Comparison of ENCODE assay signal across 8 cellular contexts in the genomic region with DNA sequence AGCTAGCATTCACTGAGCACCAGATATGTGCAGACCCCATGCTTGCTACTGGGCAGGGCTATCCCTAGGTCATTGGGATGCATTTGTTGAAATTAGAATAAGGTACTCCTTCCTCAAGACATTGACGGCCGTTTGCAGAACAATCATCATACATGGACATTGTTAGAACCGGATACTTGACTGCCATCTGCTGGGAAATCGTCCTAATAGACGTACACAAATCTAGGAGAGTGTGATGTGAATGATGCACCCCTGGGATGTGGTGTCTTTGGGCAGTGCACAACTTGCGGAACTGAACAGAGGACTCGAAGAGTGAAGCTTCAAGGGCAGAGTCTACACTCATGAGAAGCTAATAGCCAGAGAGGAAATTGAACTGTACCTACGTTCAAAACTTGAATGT. TPM values are rescaled to one million over a fixed set of nuclear protein-coding genes. Genes with fewer than 3 reads are reported as not detected.
A peak's percentile ranks its signal among the peaks of the same experiment; 100 is the strongest.
DNase-seq lines count a peak whose midpoint lies in the region; ATAC-seq and TF ChIP-seq lines count a peak whose summit lies in the region.

No MANE protein-coding gene starts in this region.

- DNase-seq in AG04450 (ENCODE audit: low read depth, low spot score) (no peak), GM12864 (ENCODE audit: low read depth) (no peak), NCI-H69 (lab: John Stamatoyannopoulos, UW) (peak; percentile 71), cerebellum (ENCODE audit: low spot score) (peak; percentile 64), renal cortical epithelial cell (ENCODE audit: low read depth) (peak; percentile 36)
- no peak for DNase-seq in activated T-cell treated with anti-CD3 and anti-CD28 coated beads, Interleukin-2, amount 50 U/mL, for 24 hours
- DNase-seq in effector memory CD4-positive, alpha-beta T cell, result no peak

- TF ChIP-seq CTCF in AG04450 (IDR thresholded peaks at IDR 0.05; ENCODE audit: low read depth, low read length) (peak; percentile 47; the same call in 1 of the 2 replicates), GM12864 (IDR thresholded peaks at IDR 0.05; ENCODE audit: low read depth, low read length, missing control alignments) (peak; percentile 29)

- no peaks in the 10 kb centered on the region for H3K36me3 Mint-ChIP-seq in activated T-cell treated with anti-CD3 and anti-CD28 coated beads, Interleukin-2, amount 50 U/mL, for 24 hours (ENCODE audit: low read depth)

- H3K4me1 Mint-ChIP-seq in activated T-cell treated with anti-CD3 and anti-CD28 coated beads, Interleukin-2, amount 50 U/mL, for 24 hours (ENCODE audit: low read depth), result peaks cover 2% of the 10 kb centered on the region

- no peak overlapping the region for H3K27ac ChIP-seq in AG04450 (ENCODE audit: low read depth, low read length)
- no peak overlapping the region for H3K27ac ChIP-seq in effector memory CD4-positive, alpha-beta T cell (ENCODE audit: insufficient read depth, low read length, poor library complexity, severe bottlenecking)

- no peak overlapping the region for H3K4me3 Mint-ChIP-seq in activated T-cell treated with anti-CD3 and anti-CD28 coated beads, Interleukin-2, amount 50 U/mL, for 24 hours

- no peaks in the 10 kb centered on the region for H3K4me1 ChIP-seq in effector memory CD4-positive, alpha-beta T cell (ENCODE audit: control insufficient read depth, insufficient read depth, low read length, poor library complexity, severe bottlenecking)

- ATAC-seq in GM19395 (IDR thresholded peaks at IDR 0.05; ENCODE audit: unreplicated experiment), result no peak

- peaks cover 6% of the 10 kb centered on the region; the same call in 1 of the 2 replicates for H3K9me3 ChIP-seq in AG04450 (ENCODE audit: control insufficient read depth, insufficient read depth, low read length)
- H3K9me3 ChIP-seq in effector memory CD4-positive, alpha-beta T cell (ENCODE audit: control insufficient read depth, low read length), result no peaks in the 10 kb centered on the region

- no peaks in the 10 kb centered on the region for H3K9me3 Mint-ChIP-seq in activated T-cell treated with anti-CD3 and anti-CD28 coated beads, Interleukin-2, amount 50 U/mL, for 24 hours

- H3K4me3 ChIP-seq in AG04450 (ENCODE audit: low read depth, low read length), result no peak overlapping the region
- H3K4me3 ChIP-seq in GM12864 (ENCODE audit: low read depth, low read length), result no peak overlapping the region
- H3K4me3 ChIP-seq in effector memory CD4-positive, alpha-beta T cell (ENCODE audit: insufficient read depth, low read depth, low read length, poor library complexity, severe bottlenecking), result no peak overlapping the region

- H3K27me3 ChIP-seq in AG04450 (ENCODE audit: control insufficient read depth, insufficient read depth, low read length), result no peaks in the 10 kb centered on the region
- no peaks in the 10 kb centered on the region for H3K27me3 ChIP-seq in effector memory CD4-positive, alpha-beta T cell (replicated peaks; ENCODE audit: control insufficient read depth, insufficient read depth, low read length, poor library complexity, severe bottlenecking)

- H3K36me3 ChIP-seq in effector memory CD4-positive, alpha-beta T cell (ENCODE audit: control insufficient read depth, insufficient read depth, low read length), result no peaks in the 10 kb centered on the region

- CTCF ChIA-PET in AG04450 (lab: Charles Lee), result interaction anchor here (0.6 to 2.3 kb wide), 3 partner anchors 216 to 575 kb away, joined by 4 to 10 read pairs (median 5); no protein-coding TSS in a partner anchor

- H3K27ac Mint-ChIP-seq in activated T-cell treated with anti-CD3 and anti-CD28 coated beads, Interleukin-2, amount 50 U/mL, for 24 hours, result no peak overlapping the region

- H3K27me3 Mint-ChIP-seq in activated T-cell treated with anti-CD3 and anti-CD28 coated beads, Interleukin-2, amount 50 U/mL, for 24 hours, result peaks cover 3% of the 10 kb centered on the region

- POLR2A ChIA-PET in AG04450 (lab: Yijun Ruan, JAX), result no interaction called here

RNA-seq across cellular contexts. Expression of a gene that starts 35.9 kb away (rescaled TPM):
- polyA plus RNA-seq in AG04450 (2011; rRNA removed), result not detected in 2 replicates
- polyA minus RNA-seq in AG04450 (2011; rRNA and poly(A)+ RNA removed), result not detected in 2 replicates
- total RNA-seq in cerebellum, result 0.36 TPM
- not detected in 2 replicates for total RNA-seq in renal cortical epithelial cell

Comparison
In these comparisons a context has a peak if more than half of its experiments do, and no peak if none do; other contexts are left out.
1. DNase-seq: peak in NCI-H69 (single experiment), cerebellum (single experiment) and renal cortical epithelial cell (single experiment); none in AG04450 (single experiment), GM12864 (single experiment), activated T-cell treated with anti-CD3 and anti-CD28 coated beads, Interleukin-2, amount 50 U/mL, for 24 hours (single experiment) and effector memory CD4-positive, alpha-beta T cell (0 of 3).